Comparison of ENCODE assay signal across 8 cellular contexts in the genomic region with DNA sequence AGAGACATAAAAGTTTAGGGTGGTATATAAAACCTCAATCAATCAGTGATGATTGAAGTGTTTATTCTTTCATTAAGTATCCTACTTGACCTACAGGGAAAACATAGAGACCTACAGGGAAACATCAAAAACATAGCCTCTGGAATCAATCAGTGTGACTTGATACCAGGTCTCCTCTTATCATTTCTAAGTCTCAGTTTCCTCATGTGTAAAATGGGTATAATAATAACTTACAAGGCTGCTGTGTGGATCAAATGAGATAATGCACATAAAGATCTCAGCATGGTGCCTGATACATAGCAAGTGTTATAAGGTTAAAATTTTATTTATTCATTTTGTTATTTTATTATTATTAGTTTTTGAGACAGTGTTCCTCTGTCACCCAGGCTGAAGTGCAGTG.
"Had no signal": no experiment of that assay in that cellular context is flagged by ENCODE, and none has a peak within 500 bp of the region (broad histone marks: within the 10 kb centered on the region; RNA-seq: fewer than 3 reads in every experiment).

No MANE protein-coding gene starts in this region.

- H3K4me3 ChIP-seq: GM12878 had no signal

- ATAC-seq: GM12878 had no signal

- FAIRE-seq: G401.6, GM12878, GM12891, GM12892, GM18507, GM19239 had no signal

- DNase-seq: GDM1, GF-D8 had no signal
